ENCODE assay signal across 8 cellular contexts in the genomic region with DNA sequence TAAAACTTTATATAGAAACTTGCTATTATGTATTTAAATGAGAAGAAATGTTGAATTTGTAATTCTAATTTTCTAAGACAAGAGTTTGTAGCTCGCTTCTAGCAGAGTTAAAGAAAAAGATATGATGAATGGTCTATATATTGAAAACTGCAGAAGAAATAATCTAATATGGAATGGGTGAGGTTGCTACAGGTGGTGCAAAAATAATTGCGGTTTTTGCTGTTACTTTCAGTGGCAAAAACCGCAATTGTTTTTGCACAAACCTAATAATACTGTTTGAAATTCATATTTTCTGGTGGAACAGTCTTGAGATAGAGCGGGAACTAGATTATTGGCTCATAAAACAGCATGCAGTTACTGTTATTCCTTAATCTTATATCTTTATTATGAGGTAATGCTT. TPM values are rescaled to one million over a fixed set of nuclear protein-coding genes. Genes with fewer than 3 reads are reported as not detected.
"Had no signal": no experiment of that assay in that cellular context is flagged by ENCODE, and none has a peak within 500 bp of the region (broad histone marks: within the 10 kb centered on the region; RNA-seq: fewer than 3 reads in every experiment).

No MANE protein-coding gene starts in this region.

- H3K27ac ChIP-seq: HL-60 had no signal

- H3K4me3 ChIP-seq: K562 had no signal

- ATAC-seq: K562 had no signal

- FAIRE-seq: HTR-8/SVneo, K562 had no signal

- DNase-seq: IMR-90, KBM-7, KG1 had no signal

RNA-seq across cellular contexts. Expression of gene EYA4, which starts 23.9 kb away (rescaled TPM):
- total RNA-seq: HT-29 had no signal
- polyA plus RNA-seq: IgD-negative memory B cell had no signal
